8 cellular contexts compared by ENCODE assay signal in the genomic region with DNA sequence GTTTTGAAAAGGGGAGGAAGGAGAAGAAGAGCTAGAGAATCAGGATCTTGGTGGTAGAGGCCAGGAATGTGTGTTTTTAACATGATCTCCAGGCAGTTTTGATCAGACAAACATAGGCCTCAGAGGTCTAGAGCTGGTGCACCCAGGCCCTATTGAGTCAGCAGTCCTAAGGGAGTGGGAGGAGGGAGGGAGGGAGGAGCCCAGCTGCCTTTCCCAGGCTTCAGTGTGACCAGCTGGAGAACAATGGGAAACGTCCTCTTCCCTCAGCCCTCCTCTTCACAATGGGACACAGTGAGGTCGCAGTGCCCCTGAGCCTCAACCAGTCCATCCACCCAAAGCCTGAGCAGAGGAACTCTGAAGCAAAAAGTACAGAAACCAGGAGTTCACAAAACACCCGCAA. TPM values are rescaled to one million over a fixed set of nuclear protein-coding genes. Genes with fewer than 3 reads are reported as not detected.
A peak's percentile ranks its signal among the peaks of the same experiment; 100 is the strongest.
DNase-seq lines count a peak whose midpoint lies in the region; ATAC-seq and TF ChIP-seq lines count a peak whose summit lies in the region.

No MANE protein-coding gene starts in this region.

- peak overlapping the region; percentile 79 for H2AFZ ChIP-seq in osteoblast (ENCODE audit: low read length)

- CTCF ChIA-PET in RWPE1 (lab: Yijun Ruan, JAX) = interaction anchor here (0.6 kb wide), 1 partner anchor 415 kb away, joined by 3 read pairs; no protein-coding TSS in a partner anchor
- CTCF ChIA-PET in CD4-positive, alpha-beta T cell (lab: Charles Lee) = no interaction called here

- peak; percentile 66 for ATAC-seq in foreskin keratinocyte
- no peak for ATAC-seq in CD4-positive, alpha-beta T cell (ENCODE audit: poor library complexity)

- H3K27ac Mint-ChIP-seq in CD4-positive, alpha-beta T cell = no peak overlapping the region

- no peaks in the 10 kb centered on the region for H3K9me3 ChIP-seq in osteoblast (ENCODE audit: low read depth, low read length)
- H3K9me3 ChIP-seq in CD4-positive, alpha-beta T cell (ENCODE audit: control insufficient read depth, low read length) = no peaks in the 10 kb centered on the region

- no peaks in the 10 kb centered on the region for H3K4me1 Mint-ChIP-seq in CD4-positive, alpha-beta T cell (ENCODE audit: low read depth)

- H3K79me2 ChIP-seq in osteoblast (ENCODE audit: insufficient read depth, low read length) = no peaks in the 10 kb centered on the region

- H3K27me3 ChIP-seq in foreskin keratinocyte (no peaks in the 10 kb centered on the region), osteoblast (ENCODE audit: insufficient read depth, low read length) (no peaks in the 10 kb centered on the region)
- no peaks in the 10 kb centered on the region for H3K27me3 ChIP-seq in CD4-positive, alpha-beta T cell (ENCODE audit: control insufficient read depth, insufficient read depth, low read length)

- H3K4me3 ChIP-seq in osteoblast (ENCODE audit: insufficient read depth, low read length) = no peak overlapping the region

- no peaks in the 10 kb centered on the region for H3K36me3 ChIP-seq in osteoblast (ENCODE audit: insufficient read depth, low read length)

- H3K27me3 Mint-ChIP-seq in CD4-positive, alpha-beta T cell = no peaks in the 10 kb centered on the region

- no peak overlapping the region for H3K27ac ChIP-seq in RWPE1
- H3K27ac ChIP-seq in foreskin keratinocyte = no peak overlapping the region
- H3K27ac ChIP-seq in osteoblast (ENCODE audit: low read depth, low read length) = peak overlapping the region; percentile 0
- no peak overlapping the region for H3K27ac ChIP-seq in CD4-positive, alpha-beta T cell (ENCODE audit: low read depth, low read length)

- no peak overlapping the region for H3K4me2 ChIP-seq in osteoblast (ENCODE audit: insufficient read depth, low read length)

- peak; percentile 83 for DNase-seq in Daoy (ENCODE audit: low read depth)
- peak; percentile 15 for DNase-seq in RWPE1 (ENCODE audit: low spot score)
- peak in 1 of 2 donors; percentile 15 for DNase-seq in foreskin keratinocyte
- DNase-seq in osteoblast (ENCODE audit: insufficient read length, low spot score, missing footprints) = peak; percentile 85
- no peak for DNase-seq in CD4-positive, alpha-beta T cell
- DNase-seq in activated CD8-positive, alpha-beta memory T cell treated with anti-CD3 and anti-CD28 coated beads for 24 hours = no peak
- DNase-seq in T-helper 2 cell = no peak
- DNase-seq in SIG-M5 (lab: John Stamatoyannopoulos, UW) = no peak

- H3K9me3 Mint-ChIP-seq in CD4-positive, alpha-beta T cell = no peaks in the 10 kb centered on the region

- H3K4me3 Mint-ChIP-seq in CD4-positive, alpha-beta T cell = no peak overlapping the region

- TF ChIP-seq CTCF in RWPE1 (conservative IDR thresholded peaks at IDR 0.05; ENCODE audit: low read depth) = no peak
- TF ChIP-seq CTCF in foreskin keratinocyte (conservative IDR thresholded peaks at IDR 0.05) = no peak
- no peak for TF ChIP-seq CTCF in osteoblast (IDR thresholded peaks at IDR 0.05; ENCODE audit: extremely low read depth, low read depth, low read length)
- TF ChIP-seq CTCF in CD4-positive, alpha-beta T cell (IDR thresholded peaks at IDR 0.05) = no peak

- intact Hi-C loops in CD4-positive, alpha-beta T cell (cut with DNase I, micrococcal nuclease) = no loop called here

- H3K36me3 Mint-ChIP-seq in CD4-positive, alpha-beta T cell (ENCODE audit: low read depth) = no peaks in the 10 kb centered on the region

- POLR2A ChIA-PET in RWPE1 (lab: Yijun Ruan, JAX; ENCODE audit: low non-redundant PET) = no interaction called here
- POLR2A ChIA-PET in CD4-positive, alpha-beta T cell (lab: Charles Lee) = no interaction called here

- H4K20me1 ChIP-seq in osteoblast (ENCODE audit: insufficient read depth, low read length) = no peaks in the 10 kb centered on the region

- H3K4me1 ChIP-seq in foreskin keratinocyte (no peaks in the 10 kb centered on the region), osteoblast (ENCODE audit: insufficient read depth, low read length) (peaks cover 18% of the 10 kb centered on the region)

RNA-seq across cellular contexts. Expression of a gene that starts 37.2 kb away (rescaled TPM):
- 0.23 and 0.33 TPM in 2 replicates for total RNA-seq in Daoy (2014; rRNA removed; shearing (Covaris generic))
- total RNA-seq in foreskin keratinocyte (0.18 and 0.75 TPM in 2 replicates), osteoblast (0.36 and 0.59 TPM in 2 replicates)
- 0.31 and 0.32 TPM in 2 replicates for polyA plus RNA-seq in foreskin keratinocyte
- 10 to 100 TPM; 14.2 to 16.1 TPM for total RNA-seq in CD4-positive, alpha-beta T cell

Comparison
In these comparisons a context has a peak if more than half of its experiments do, and no peak if none do; other contexts are left out.
1. DNase-seq: peak in Daoy (single experiment), RWPE1 (single experiment) and osteoblast (single experiment); none in CD4-positive, alpha-beta T cell (0 of 10), activated CD8-positive, alpha-beta memory T cell treated with anti-CD3 and anti-CD28 coated beads for 24 hours (single experiment), T-helper 2 cell (0 of 5) and SIG-M5 (single experiment).